In the genomic region with DNA sequence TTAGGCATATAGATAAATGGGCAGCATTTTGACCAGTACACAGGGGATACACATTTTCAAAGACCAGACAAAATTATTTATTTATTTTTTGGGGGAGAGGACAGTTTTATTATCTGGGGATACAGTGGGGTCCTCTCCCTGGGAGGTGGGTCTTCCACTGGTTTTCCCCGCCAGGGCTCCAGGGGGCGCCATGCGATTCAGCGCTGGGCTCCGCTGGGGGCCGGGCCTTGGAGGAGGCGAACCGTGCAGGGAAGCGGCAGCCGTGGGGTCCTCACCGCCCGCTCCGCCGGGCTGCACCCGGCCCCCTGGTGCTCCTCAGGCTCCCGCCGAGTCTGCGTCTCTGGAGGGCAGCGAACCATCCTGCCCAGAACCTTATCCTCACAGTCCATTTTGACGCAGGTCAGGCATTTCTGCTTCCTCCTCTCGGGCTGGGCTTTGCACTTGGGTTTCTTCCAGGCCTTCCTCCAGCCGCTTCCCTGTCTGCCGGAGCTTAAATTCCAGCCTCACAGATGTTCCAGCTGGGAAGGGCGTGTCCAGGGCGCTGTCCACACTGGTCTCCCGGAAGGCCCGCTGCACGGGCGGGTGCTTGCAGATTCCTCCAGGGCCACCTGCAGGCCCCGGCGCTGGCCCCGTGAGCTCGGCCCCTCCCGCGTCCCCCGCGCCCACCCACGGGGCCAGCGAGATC, we compare ENCODE assay signal across 18 cellular contexts. TPM values are rescaled to one million over a fixed set of nuclear protein-coding genes. Genes with fewer than 3 reads are reported as not detected.
DNase-seq lines count a peak whose midpoint lies in the region; ATAC-seq and TF ChIP-seq lines count a peak whose summit lies in the region.
"Not testable (repeated sequence)": the region's sequence is repeated elsewhere in the genome, so short reads cannot be mapped to it uniquely, and the experiment has no call there.
"Had no signal": no experiment of that assay in that cellular context is flagged by ENCODE, and none has a peak within 500 bp of the region (broad histone marks: within the 10 kb centered on the region; RNA-seq: fewer than 3 reads in every experiment).

No MANE protein-coding gene starts in this region.

- ATAC-seq in GM21786 (IDR thresholded peaks at IDR 0.05; ENCODE audit: unreplicated experiment) (peak; percentile 80), HG03280 (IDR thresholded peaks at IDR 0.05; ENCODE audit: unreplicated experiment) (peak; percentile 69), upper lobe of right lung (peak; percentile 57)
- ATAC-seq in activated T-cell treated with anti-CD3 and anti-CD28 coated beads, Interleukin-2, amount 50 U/mL, for 4 hours: peak; percentile 58 to 77
- peak; percentile 60 for ATAC-seq in naive thymus-derived CD4-positive, alpha-beta T cell

- H3K4me2 ChIP-seq in BLaER1 treated with 17β-estradiol and CSF1 and Interleukin-3, amounts not matched to agents 10 nM and 100 nM: not testable (repeated sequence)

- POLR2A ChIA-PET in naive thymus-derived CD4-positive, alpha-beta T cell (lab: Charles Lee): not testable (repeated sequence)

- not testable (repeated sequence) for H3K9me3 ChIP-seq in BLaER1 treated with 17β-estradiol and CSF1 and Interleukin-3, amounts not matched to agents 10 nM and 100 nM (replicated peaks in 1 of 11); breast epithelium; naive thymus-derived CD4-positive, alpha-beta T cell (ENCODE audit: control insufficient read depth in 2 of 3, low read length in 3 of 3); upper lobe of right lung

- peak overlapping the region in 2 of 11 experiments; percentile 52 to 60; a peak in 1 of 22 replicates for H3K9ac ChIP-seq in BLaER1 treated with 17β-estradiol and CSF1 and Interleukin-3, amounts not matched to agents 10 nM and 100 nM

- H3K27me3 Mint-ChIP-seq in T-helper 2 cell treated with Interferon-gamma antibody and Interleukin-4, amounts not matched to agents 5 μg/mL and 100 μg/mL, for 36 hours (ENCODE audit: low read depth): peaks cover 18% of the 10 kb centered on the region
- peaks cover 24% of the 10 kb centered on the region for H3K27me3 Mint-ChIP-seq in activated T-cell treated with anti-CD3 and anti-CD28 coated beads, Interleukin-2, amount 50 U/mL, for 4 hours (ENCODE audit: low read depth)
- peaks cover 3 to 22% (median 16%) of the 10 kb centered on the region in 5 donors for H3K27me3 Mint-ChIP-seq in naive thymus-derived CD4-positive, alpha-beta T cell

- H4K20me1 ChIP-seq in BLaER1 treated with 17β-estradiol and CSF1 and Interleukin-3, amounts not matched to agents 10 nM and 100 nM: not testable (repeated sequence)

- intact Hi-C loops in breast epithelium (cut with DNase I; ENCODE audit: low total_unique reads); naive thymus-derived CD4-positive, alpha-beta T cell (cut with micrococcal nuclease); upper lobe of right lung (cut with DNase I): not testable (repeated sequence)

- H3K4me3 ChIP-seq in BLaER1 treated with 17β-estradiol and CSF1 and Interleukin-3, amounts not matched to agents 10 nM and 100 nM: peak overlapping the region; percentile 38 to 61 (median 52); a peak in 12 of 20 replicates
- H3K4me3 ChIP-seq in breast epithelium: peak overlapping the region in 2 of 3 donors; percentile 30 to 62
- H3K4me3 ChIP-seq in naive thymus-derived CD4-positive, alpha-beta T cell (ENCODE audit: low read length); upper lobe of right lung: not testable (repeated sequence)

- not testable (repeated sequence) for H3K27ac ChIP-seq in BLaER1 treated with 17β-estradiol and CSF1 and Interleukin-3, amounts not matched to agents 10 nM and 100 nM; breast epithelium; naive thymus-derived CD4-positive, alpha-beta T cell (ENCODE audit: low read depth, low read length); upper lobe of right lung

- H3K27me3 ChIP-seq in BLaER1 treated with 17β-estradiol and CSF1 and Interleukin-3, amounts not matched to agents 10 nM and 100 nM; breast epithelium; naive thymus-derived CD4-positive, alpha-beta T cell (ENCODE audit: control insufficient read depth in 2 of 2, insufficient read depth in 2 of 2, low read length in 2 of 2): not testable (repeated sequence)
- peaks cover 21% of the 10 kb centered on the region for H3K27me3 ChIP-seq in upper lobe of right lung

- not testable (repeated sequence) for DNase-seq in T-helper 2 cell treated with Interferon-gamma antibody and Interleukin-4, amounts not matched to agents 5 μg/mL and 100 μg/mL, for 36 hours (ENCODE audit: low spot score); activated T-cell treated with anti-CD3 and anti-CD28 coated beads, Interleukin-2, amount 50 U/mL, for 4 hours; breast epithelium (ENCODE audit: low spot score in 2 of 2); upper lobe of right lung
- peak in 1 of 9 donors; percentile 38 for DNase-seq in naive thymus-derived CD4-positive, alpha-beta T cell

- not testable (repeated sequence) for H3K27ac Mint-ChIP-seq in T-helper 2 cell treated with Interferon-gamma antibody and Interleukin-4, amounts not matched to agents 5 μg/mL and 100 μg/mL, for 36 hours; naive thymus-derived CD4-positive, alpha-beta T cell

- H3K4me1 ChIP-seq in BLaER1 treated with 17β-estradiol and CSF1 and Interleukin-3, amounts not matched to agents 10 nM and 100 nM; breast epithelium; naive thymus-derived CD4-positive, alpha-beta T cell (ENCODE audit: control insufficient read depth in 2 of 2, insufficient read depth in 2 of 2, low read length in 2 of 2); upper lobe of right lung: not testable (repeated sequence)

- not testable (repeated sequence) for TF ChIP-seq POLR2A in breast epithelium (IDR thresholded peaks at IDR 0.05)

- H3K4me1 Mint-ChIP-seq in T-helper 2 cell treated with Interferon-gamma antibody and Interleukin-4, amounts not matched to agents 5 μg/mL and 100 μg/mL, for 36 hours (ENCODE audit: low read depth); activated T-cell treated with anti-CD3 and anti-CD28 coated beads, Interleukin-2, amount 50 U/mL, for 4 hours (ENCODE audit: low read depth); naive thymus-derived CD4-positive, alpha-beta T cell: not testable (repeated sequence)

- not testable (repeated sequence) for H3K36me3 Mint-ChIP-seq in T-helper 2 cell treated with Interferon-gamma antibody and Interleukin-4, amounts not matched to agents 5 μg/mL and 100 μg/mL, for 36 hours (ENCODE audit: low read depth); activated T-cell treated with anti-CD3 and anti-CD28 coated beads, Interleukin-2, amount 50 U/mL, for 4 hours (ENCODE audit: insufficient read depth); naive thymus-derived CD4-positive, alpha-beta T cell

- H3K36me3 ChIP-seq in BLaER1 treated with 17β-estradiol and CSF1 and Interleukin-3, amounts not matched to agents 10 nM and 100 nM; breast epithelium; naive thymus-derived CD4-positive, alpha-beta T cell (ENCODE audit: control insufficient read depth in 2 of 3, insufficient read depth in 3 of 3, low read length in 3 of 3); upper lobe of right lung: not testable (repeated sequence)

- not testable (repeated sequence) for H3K9me3 Mint-ChIP-seq in T-helper 2 cell treated with Interferon-gamma antibody and Interleukin-4, amounts not matched to agents 5 μg/mL and 100 μg/mL, for 36 hours; activated T-cell treated with anti-CD3 and anti-CD28 coated beads, Interleukin-2, amount 50 U/mL, for 4 hours; naive thymus-derived CD4-positive, alpha-beta T cell

- CTCF ChIA-PET in naive thymus-derived CD4-positive, alpha-beta T cell (lab: Charles Lee): not testable (repeated sequence)

- peak overlapping the region; percentile 9 for H3K4me3 Mint-ChIP-seq in T-helper 2 cell treated with Interferon-gamma antibody and Interleukin-4, amounts not matched to agents 5 μg/mL and 100 μg/mL, for 36 hours
- H3K4me3 Mint-ChIP-seq in activated T-cell treated with anti-CD3 and anti-CD28 coated beads, Interleukin-2, amount 50 U/mL, for 4 hours: not testable (repeated sequence)
- H3K4me3 Mint-ChIP-seq in naive thymus-derived CD4-positive, alpha-beta T cell: peak overlapping the region in 3 of 10 donors; percentile 23 to 58 (median 33)

- not testable (repeated sequence) for TF ChIP-seq CTCF in breast epithelium (IDR thresholded peaks at IDR 0.05); upper lobe of right lung (IDR thresholded peaks at IDR 0.05)

RNA-seq across cellular contexts. Expression of gene FRG2, which starts 10.8 kb away (rescaled TPM):
- not detected for total RNA-seq in activated T-cell treated with anti-CD3 and anti-CD28 coated beads, Interleukin-2, amount 50 U/mL, for 4 hours
- total RNA-seq in breast epithelium (not detected), upper lobe of right lung (not detected)
- not detected for total RNA-seq in naive thymus-derived CD4-positive, alpha-beta T cell
- not detected for polyA plus RNA-seq in naive thymus-derived CD4-positive, alpha-beta T cell
- total RNA-seq: cardiac septum; CD4-positive, CD25-positive, alpha-beta regulatory T cell; dermis blood vessel endothelial cell; endothelial cell of umbilical vein; G401; left cardiac atrium; osteocyte; Right ventricle myocardium inferior; spleen had no signal
- polyA plus RNA-seq: AG04450; CD4-positive, CD25-positive, alpha-beta regulatory T cell; endothelial cell of umbilical vein; spleen had no signal

RNA-seq across cellular contexts. Expression of gene DBET, which starts 26.5 kb away (rescaled TPM):
- under 1 TPM in 1 of 3 donors, not detected in 2; 0.08 TPM for total RNA-seq in activated T-cell treated with anti-CD3 and anti-CD28 coated beads, Interleukin-2, amount 50 U/mL, for 4 hours
- total RNA-seq in breast epithelium (not detected), upper lobe of right lung (not detected)
- total RNA-seq in naive thymus-derived CD4-positive, alpha-beta T cell: not detected
- not detected for polyA plus RNA-seq in naive thymus-derived CD4-positive, alpha-beta T cell
- total RNA-seq: CD4-positive, CD25-positive, alpha-beta regulatory T cell; dermis blood vessel endothelial cell; endothelial cell of umbilical vein; G401; left cardiac atrium; osteocyte; Right ventricle myocardium inferior; spleen had no signal
- polyA plus RNA-seq: AG04450; CD4-positive, CD25-positive, alpha-beta regulatory T cell; endothelial cell of umbilical vein; spleen had no signal
